In the genomic region with DNA sequence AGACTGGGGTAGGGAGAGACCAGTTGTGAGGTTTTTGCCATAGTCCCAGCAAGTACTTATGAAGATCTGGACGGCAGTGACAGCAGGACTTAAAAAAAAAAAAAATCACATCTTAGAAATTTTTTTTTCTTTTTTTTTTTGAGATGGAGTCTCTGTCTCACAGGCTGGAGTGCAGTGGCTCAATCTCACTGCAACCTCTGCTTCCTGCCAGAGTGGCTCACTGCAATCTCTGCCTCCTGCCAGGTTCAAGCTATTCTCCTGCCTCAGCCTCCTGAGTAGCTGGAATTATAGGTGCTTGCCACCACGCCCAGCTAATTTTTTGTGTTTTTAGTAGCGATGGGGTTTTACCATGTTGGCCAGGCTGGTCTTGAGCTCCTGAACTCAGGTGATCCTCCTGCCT, we compare ENCODE assay signal across 2 cellular contexts.
TF ChIP-seq lines count a peak whose summit lies in the region.

No MANE protein-coding gene starts in this region.

TF ChIP-seq in liver, 16 proteins besides CTCF, POLR2A, EP300 and RAD21 (continued from another document):
- TF ChIP-seq, protein P1, sequence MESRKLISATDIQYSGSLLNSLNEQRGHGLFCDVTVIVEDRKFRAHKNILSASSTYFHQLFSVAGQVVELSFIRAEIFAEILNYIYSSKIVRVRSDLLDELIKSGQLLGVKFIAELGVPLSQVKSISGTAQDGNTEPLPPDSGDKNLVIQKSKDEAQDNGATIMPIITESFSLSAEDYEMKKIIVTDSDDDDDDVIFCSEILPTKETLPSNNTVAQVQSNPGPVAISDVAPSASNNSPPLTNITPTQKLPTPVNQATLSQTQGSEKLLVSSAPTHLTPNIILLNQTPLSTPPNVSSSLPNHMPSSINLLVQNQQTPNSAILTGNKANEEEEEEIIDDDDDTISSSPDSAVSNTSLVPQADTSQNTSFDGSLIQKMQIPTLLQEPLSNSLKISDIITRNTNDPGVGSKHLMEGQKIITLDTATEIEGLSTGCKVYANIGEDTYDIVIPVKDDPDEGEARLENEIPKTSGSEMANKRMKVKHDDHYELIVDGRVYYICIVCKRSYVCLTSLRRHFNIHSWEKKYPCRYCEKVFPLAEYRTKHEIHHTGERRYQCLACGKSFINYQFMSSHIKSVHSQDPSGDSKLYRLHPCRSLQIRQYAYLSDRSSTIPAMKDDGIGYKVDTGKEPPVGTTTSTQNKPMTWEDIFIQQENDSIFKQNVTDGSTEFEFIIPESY (IDR thresholded peaks at IDR 0.05) = no peak
- no peak for TF ChIP-seq NR2F2 (IDR thresholded peaks at IDR 0.05)
- TF ChIP-seq GABPA (IDR thresholded peaks at IDR 0.05 in 1 of 2, conservative IDR thresholded peaks at IDR 0.05 in 1 of 2) = no peak
- no peak for TF ChIP-seq HNF4G (IDR thresholded peaks at IDR 0.05)
- TF ChIP-seq, protein P2, sequence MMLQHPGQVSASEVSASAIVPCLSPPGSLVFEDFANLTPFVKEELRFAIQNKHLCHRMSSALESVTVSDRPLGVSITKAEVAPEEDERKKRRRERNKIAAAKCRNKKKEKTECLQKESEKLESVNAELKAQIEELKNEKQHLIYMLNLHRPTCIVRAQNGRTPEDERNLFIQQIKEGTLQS (IDR thresholded peaks at IDR 0.05) = no peak
- no peak for TF ChIP-seq FOXA1 (IDR thresholded peaks at IDR 0.05)
- no peak for TF ChIP-seq EGR1 (IDR thresholded peaks at IDR 0.05; ENCODE audit: low read depth in 2 of 2)
- TF ChIP-seq HNF4A (conservative IDR thresholded peaks at IDR 0.05) = no peak
- TF ChIP-seq, protein P3, sequence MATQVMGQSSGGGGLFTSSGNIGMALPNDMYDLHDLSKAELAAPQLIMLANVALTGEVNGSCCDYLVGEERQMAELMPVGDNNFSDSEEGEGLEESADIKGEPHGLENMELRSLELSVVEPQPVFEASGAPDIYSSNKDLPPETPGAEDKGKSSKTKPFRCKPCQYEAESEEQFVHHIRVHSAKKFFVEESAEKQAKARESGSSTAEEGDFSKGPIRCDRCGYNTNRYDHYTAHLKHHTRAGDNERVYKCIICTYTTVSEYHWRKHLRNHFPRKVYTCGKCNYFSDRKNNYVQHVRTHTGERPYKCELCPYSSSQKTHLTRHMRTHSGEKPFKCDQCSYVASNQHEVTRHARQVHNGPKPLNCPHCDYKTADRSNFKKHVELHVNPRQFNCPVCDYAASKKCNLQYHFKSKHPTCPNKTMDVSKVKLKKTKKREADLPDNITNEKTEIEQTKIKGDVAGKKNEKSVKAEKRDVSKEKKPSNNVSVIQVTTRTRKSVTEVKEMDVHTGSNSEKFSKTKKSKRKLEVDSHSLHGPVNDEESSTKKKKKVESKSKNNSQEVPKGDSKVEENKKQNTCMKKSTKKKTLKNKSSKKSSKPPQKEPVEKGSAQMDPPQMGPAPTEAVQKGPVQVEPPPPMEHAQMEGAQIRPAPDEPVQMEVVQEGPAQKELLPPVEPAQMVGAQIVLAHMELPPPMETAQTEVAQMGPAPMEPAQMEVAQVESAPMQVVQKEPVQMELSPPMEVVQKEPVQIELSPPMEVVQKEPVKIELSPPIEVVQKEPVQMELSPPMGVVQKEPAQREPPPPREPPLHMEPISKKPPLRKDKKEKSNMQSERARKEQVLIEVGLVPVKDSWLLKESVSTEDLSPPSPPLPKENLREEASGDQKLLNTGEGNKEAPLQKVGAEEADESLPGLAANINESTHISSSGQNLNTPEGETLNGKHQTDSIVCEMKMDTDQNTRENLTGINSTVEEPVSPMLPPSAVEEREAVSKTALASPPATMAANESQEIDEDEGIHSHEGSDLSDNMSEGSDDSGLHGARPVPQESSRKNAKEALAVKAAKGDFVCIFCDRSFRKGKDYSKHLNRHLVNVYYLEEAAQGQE (IDR thresholded peaks at IDR 0.05) = no peak
- no peak for TF ChIP-seq SP1 (IDR thresholded peaks at IDR 0.05)
TF ChIP-seq in liver: peak in this region for 0.

TF ChIP-seq in HepG2, 621 proteins besides CTCF, POLR2A, EP300 and RAD21:
- TF ChIP-seq, protein P4, sequence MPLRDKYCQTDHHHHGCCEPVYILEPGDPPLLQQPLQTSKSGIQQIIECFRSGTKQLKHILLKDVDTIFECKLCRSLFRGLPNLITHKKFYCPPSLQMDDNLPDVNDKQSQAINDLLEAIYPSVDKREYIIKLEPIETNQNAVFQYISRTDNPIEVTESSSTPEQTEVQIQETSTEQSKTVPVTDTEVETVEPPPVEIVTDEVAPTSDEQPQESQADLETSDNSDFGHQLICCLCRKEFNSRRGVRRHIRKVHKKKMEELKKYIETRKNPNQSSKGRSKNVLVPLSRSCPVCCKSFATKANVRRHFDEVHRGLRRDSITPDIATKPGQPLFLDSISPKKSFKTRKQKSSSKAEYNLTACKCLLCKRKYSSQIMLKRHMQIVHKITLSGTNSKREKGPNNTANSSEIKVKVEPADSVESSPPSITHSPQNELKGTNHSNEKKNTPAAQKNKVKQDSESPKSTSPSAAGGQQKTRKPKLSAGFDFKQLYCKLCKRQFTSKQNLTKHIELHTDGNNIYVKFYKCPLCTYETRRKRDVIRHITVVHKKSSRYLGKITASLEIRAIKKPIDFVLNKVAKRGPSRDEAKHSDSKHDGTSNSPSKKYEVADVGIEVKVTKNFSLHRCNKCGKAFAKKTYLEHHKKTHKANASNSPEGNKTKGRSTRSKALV (CRISPR knock-in tag; IDR thresholded peaks at IDR 0.05) = no peak
- TF ChIP-seq CHCHD3 (CRISPR knock-in tag; IDR thresholded peaks at IDR 0.05) = no peak
- no peak for TF ChIP-seq DNMT3B (CRISPR knock-in tag; conservative IDR thresholded peaks at IDR 0.05)
- no peak for TF ChIP-seq KDM4B (CRISPR knock-in tag; IDR thresholded peaks at IDR 0.05)
- no peak for TF ChIP-seq ZNF382 (CRISPR knock-in tag; IDR thresholded peaks at IDR 0.05; ENCODE audit: borderline replicate concordance)
- TF ChIP-seq, protein P5, sequence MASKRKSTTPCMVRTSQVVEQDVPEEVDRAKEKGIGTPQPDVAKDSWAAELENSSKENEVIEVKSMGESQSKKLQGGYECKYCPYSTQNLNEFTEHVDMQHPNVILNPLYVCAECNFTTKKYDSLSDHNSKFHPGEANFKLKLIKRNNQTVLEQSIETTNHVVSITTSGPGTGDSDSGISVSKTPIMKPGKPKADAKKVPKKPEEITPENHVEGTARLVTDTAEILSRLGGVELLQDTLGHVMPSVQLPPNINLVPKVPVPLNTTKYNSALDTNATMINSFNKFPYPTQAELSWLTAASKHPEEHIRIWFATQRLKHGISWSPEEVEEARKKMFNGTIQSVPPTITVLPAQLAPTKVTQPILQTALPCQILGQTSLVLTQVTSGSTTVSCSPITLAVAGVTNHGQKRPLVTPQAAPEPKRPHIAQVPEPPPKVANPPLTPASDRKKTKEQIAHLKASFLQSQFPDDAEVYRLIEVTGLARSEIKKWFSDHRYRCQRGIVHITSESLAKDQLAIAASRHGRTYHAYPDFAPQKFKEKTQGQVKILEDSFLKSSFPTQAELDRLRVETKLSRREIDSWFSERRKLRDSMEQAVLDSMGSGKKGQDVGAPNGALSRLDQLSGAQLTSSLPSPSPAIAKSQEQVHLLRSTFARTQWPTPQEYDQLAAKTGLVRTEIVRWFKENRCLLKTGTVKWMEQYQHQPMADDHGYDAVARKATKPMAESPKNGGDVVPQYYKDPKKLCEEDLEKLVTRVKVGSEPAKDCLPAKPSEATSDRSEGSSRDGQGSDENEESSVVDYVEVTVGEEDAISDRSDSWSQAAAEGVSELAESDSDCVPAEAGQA (IDR thresholded peaks at IDR 0.05; ENCODE audit: low read depth) = no peak
- TF ChIP-seq, protein P5 (CRISPR knock-in tag; IDR thresholded peaks at IDR 0.05; ENCODE audit: borderline replicate concordance) = no peak
- TF ChIP-seq ZNF703 (CRISPR knock-in tag; IDR thresholded peaks at IDR 0.05; ENCODE audit: borderline replicate concordance) = no peak
- TF ChIP-seq PCBP1 (IDR thresholded peaks at IDR 0.05; ENCODE audit: borderline replicate concordance, low read depth, low read length) = no peak
- no peak for TF ChIP-seq PHF20 (CRISPR knock-in tag; IDR thresholded peaks at IDR 0.05)
- no peak for TF ChIP-seq ZNF530 (CRISPR knock-in tag; IDR thresholded peaks at IDR 0.05; ENCODE audit: low read depth)
